In the genomic region with DNA sequence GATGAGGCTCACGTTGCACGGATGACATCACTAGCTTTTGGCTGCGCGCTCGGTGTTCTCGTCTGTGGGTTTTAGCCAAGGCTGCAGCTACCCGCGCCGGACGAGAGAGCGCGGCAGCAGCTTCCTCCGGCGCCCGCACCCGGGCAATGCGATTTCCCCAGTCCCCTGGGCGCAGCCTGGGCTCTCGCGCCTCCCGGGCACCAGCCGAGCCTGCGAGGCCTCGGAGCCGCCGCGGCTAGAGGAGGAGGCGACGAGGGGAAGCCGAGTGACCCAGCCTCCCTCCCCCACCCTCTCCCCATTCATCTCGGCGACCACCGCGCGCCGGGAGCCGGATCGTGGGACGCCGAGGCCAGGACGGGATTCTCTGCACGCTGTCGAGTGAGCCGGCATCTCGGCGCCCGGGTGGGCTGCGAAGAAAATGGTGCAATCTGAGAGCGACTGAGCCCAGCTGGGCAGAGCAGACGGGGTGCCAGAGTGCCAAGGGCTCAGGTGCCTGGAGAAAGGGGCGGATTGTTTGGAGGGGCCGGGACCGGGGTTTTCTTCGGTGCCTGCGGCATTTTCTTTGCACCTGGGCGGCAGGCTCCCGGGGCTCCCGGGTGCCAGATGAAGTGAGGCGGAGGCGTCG, we compare ENCODE assay signal across 1 cellular context.
TF ChIP-seq lines count a peak whose summit lies in the region.

No MANE protein-coding gene starts in this region.

TF ChIP-seq in HepG2, 621 proteins besides CTCF, POLR2A, EP300 and RAD21:
- TF ChIP-seq UBTF (CRISPR knock-in tag; IDR thresholded peaks at IDR 0.05) = peak; percentile 86
- no peak for TF ChIP-seq ZNF644 (CRISPR knock-in tag; IDR thresholded peaks at IDR 0.05; ENCODE audit: low read depth)
TF ChIP-seq in HepG2: peak in this region for 1.
